1 cellular context compared by ENCODE assay signal in the genomic region with DNA sequence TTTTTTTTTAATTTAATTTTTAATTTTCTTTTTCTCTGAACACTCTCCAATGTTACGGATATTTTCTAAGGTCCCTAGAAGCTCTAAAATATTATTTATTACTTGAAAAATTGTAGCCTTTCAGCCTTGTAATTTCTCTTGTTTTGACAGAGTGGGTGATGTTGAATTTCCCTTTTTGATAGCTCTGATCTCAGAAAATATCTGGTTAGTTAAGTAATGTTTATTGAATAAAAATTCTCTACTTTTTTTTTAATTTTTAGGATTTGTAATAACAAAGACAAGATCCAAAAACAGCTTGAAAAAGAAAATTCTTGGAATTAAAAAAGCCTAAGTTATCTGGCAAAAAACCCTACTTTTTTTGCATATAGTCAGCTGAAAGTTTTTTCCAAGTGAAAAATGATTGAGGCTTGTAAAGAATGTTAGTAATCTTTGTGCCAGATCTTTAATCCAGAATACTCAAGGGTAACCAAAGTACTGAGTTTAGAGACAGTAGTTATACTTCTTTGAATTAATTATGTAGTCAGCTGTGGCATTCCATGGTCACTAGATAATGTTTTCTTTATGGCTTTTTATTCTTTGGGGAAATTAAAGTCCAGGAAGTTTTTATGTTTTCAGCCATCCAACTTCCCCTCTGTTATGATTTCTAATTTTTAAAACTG.
A peak's percentile ranks its signal among the peaks of the same experiment; 100 is the strongest.
TF ChIP-seq lines count a peak whose summit lies in the region.

No MANE protein-coding gene starts in this region.

TF ChIP-seq in SK-N-SH treated with all-trans-retinoic acid at 6 μM for 48 hours, 23 proteins besides CTCF, POLR2A, EP300 and RAD21 (continued from another document):
- TF ChIP-seq TSHZ2 (CRISPR knock-in tag; IDR thresholded peaks at IDR 0.05) (no peak), ZNF8 (CRISPR knock-in tag; IDR thresholded peaks at IDR 0.05) (no peak), RARB (CRISPR knock-in tag; IDR thresholded peaks at IDR 0.05) (no peak), ZFP3 (CRISPR knock-in tag; IDR thresholded peaks at IDR 0.05) (no peak), SNAI2 (CRISPR knock-in tag; IDR thresholded peaks at IDR 0.05) (peak; percentile 75; the same call in 1 of the 2 replicates), ESRRG (CRISPR knock-in tag; IDR thresholded peaks at IDR 0.05) (no peak)
- TF ChIP-seq, protein P1, sequence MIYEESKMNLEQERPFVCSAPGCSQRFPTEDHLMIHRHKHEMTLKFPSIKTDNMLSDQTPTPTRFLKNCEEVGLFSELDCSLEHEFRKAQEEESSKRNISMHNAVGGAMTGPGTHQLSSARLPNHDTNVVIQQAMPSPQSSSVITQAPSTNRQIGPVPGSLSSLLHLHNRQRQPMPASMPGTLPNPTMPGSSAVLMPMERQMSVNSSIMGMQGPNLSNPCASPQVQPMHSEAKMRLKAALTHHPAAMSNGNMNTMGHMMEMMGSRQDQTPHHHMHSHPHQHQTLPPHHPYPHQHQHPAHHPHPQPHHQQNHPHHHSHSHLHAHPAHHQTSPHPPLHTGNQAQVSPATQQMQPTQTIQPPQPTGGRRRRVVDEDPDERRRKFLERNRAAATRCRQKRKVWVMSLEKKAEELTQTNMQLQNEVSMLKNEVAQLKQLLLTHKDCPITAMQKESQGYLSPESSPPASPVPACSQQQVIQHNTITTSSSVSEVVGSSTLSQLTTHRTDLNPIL (CRISPR knock-in tag; IDR thresholded peaks at IDR 0.05; ENCODE audit: low read depth) = peak; percentile 84
- TF ChIP-seq, protein P2, sequence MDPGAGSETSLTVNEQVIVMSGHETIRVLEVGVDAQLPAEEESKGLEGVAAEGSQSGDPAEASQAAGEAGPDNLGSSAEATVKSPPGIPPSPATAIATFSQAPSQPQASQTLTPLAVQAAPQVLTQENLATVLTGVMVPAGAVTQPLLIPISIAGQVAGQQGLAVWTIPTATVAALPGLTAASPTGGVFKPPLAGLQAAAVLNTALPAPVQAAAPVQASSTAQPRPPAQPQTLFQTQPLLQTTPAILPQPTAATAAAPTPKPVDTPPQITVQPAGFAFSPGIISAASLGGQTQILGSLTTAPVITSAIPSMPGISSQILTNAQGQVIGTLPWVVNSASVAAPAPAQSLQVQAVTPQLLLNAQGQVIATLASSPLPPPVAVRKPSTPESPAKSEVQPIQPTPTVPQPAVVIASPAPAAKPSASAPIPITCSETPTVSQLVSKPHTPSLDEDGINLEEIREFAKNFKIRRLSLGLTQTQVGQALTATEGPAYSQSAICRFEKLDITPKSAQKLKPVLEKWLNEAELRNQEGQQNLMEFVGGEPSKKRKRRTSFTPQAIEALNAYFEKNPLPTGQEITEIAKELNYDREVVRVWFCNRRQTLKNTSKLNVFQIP (CRISPR knock-in tag; IDR thresholded peaks at IDR 0.05; ENCODE audit: borderline replicate concordance, low read depth) = no peak
